9 cellular contexts compared by ENCODE assay signal in the genomic region with DNA sequence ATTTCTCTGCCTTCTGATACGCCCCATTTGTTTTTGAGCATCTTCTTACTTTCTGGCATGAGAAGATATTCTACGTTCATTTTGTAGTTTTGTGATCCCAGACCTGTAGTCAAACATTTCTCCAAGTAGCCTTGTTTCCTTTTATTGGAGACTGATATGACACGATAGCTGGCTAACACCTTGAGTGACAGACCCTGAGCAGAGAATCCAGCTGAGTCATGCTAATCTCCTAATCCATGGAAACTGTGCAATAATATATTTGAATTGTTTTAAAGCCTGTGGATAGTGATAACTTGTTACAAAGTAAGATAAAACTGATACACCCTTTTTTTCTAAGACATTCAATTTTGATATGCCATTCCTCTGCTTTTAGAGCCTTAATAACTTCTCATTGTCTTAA. TPM values are rescaled to one million over a fixed set of nuclear protein-coding genes. Genes with fewer than 3 reads are reported as not detected.
DNase-seq lines count a peak whose midpoint lies in the region; ATAC-seq, FAIRE-seq and TF ChIP-seq lines count a peak whose summit lies in the region.
"Had no signal": no experiment of that assay in that cellular context is flagged by ENCODE, and none has a peak within 500 bp of the region (broad histone marks: within the 10 kb centered on the region; RNA-seq: fewer than 3 reads in every experiment).

No MANE protein-coding gene starts in this region.

- H3K36me3 ChIP-seq in ACC112 (ENCODE audit: insufficient read depth, low read length) (peaks cover 23% of the 10 kb centered on the region), K562 (ENCODE audit: control insufficient read depth, insufficient read depth, low read length) (no peaks in the 10 kb centered on the region), mesendoderm (ENCODE audit: control insufficient read depth, insufficient read depth, low read length) (no peaks in the 10 kb centered on the region)
- H3K36me3 ChIP-seq: brain microvascular endothelial cell had no signal

- H2AFZ ChIP-seq in ACC112 (ENCODE audit: low read length, unreplicated experiment) (peak overlapping the region; percentile 49), K562 (ENCODE audit: low read depth, low read length) (no peak overlapping the region)

- H2AK5ac ChIP-seq in mesendoderm (ENCODE audit: low read length) = no peak overlapping the region

- no peaks in the 10 kb centered on the region for H3K27me3 Mint-ChIP-seq in naive thymus-derived CD8-positive, alpha-beta T cell

- no peaks in the 10 kb centered on the region for H3K9me3 Mint-ChIP-seq in naive thymus-derived CD8-positive, alpha-beta T cell

- H4K5ac ChIP-seq in mesendoderm (ENCODE audit: low read length) = no peak overlapping the region

- H3K79me2 ChIP-seq in ACC112 (ENCODE audit: control insufficient read depth, insufficient read depth, low read length, unreplicated experiment) = peaks cover 36% of the 10 kb centered on the region
- H3K79me2 ChIP-seq in K562 (ENCODE audit: control insufficient read depth, insufficient read depth, low read length) = no peaks in the 10 kb centered on the region
- H3K79me2 ChIP-seq in mesendoderm (ENCODE audit: control insufficient read depth, insufficient read depth, low read length) = no peaks in the 10 kb centered on the region

- ATAC-seq in K562 = no peak
- no peak for ATAC-seq in naive thymus-derived CD8-positive, alpha-beta T cell

- H3K27ac ChIP-seq in ACC112 (ENCODE audit: low read depth, low read length) (peak overlapping the region; percentile 97), K562 (ENCODE audit: extremely low read depth, low read depth, low read length) (no peak overlapping the region), mesendoderm (ENCODE audit: low read depth, low read length) (no peak overlapping the region)

- H3K4me2 ChIP-seq in K562 (ENCODE audit: insufficient read depth, low read length) = no peak overlapping the region
- H3K4me2 ChIP-seq in mesendoderm (ENCODE audit: low read length) = no peak overlapping the region

- no peak for TF ChIP-seq RAD21 in K562 (CRISPR knock-in tag; conservative IDR thresholded peaks at IDR 0.05 in 1 of 2, IDR thresholded peaks at IDR 0.05 in 1 of 2)

- peak overlapping the region in 9 of 10 donors; percentile 72 to 100 (median 90) for H3K27ac Mint-ChIP-seq in naive thymus-derived CD8-positive, alpha-beta T cell

- no peak overlapping the region for H3K23ac ChIP-seq in mesendoderm (ENCODE audit: low read length)

- no peaks in the 10 kb centered on the region for H3K9me1 ChIP-seq in K562 (ENCODE audit: control insufficient read depth, insufficient read depth, low read length)

- no peaks in the 10 kb centered on the region for H3K79me1 ChIP-seq in mesendoderm (ENCODE audit: low read length)

- peak overlapping the region; percentile 87 for H3K4me3 ChIP-seq in ACC112 (ENCODE audit: low read depth, low read length)
- H3K4me3 ChIP-seq in K562 = no peak overlapping the region
- H3K4me3 ChIP-seq in mesendoderm (ENCODE audit: low read length) = no peak overlapping the region

- no peaks in the 10 kb centered on the region for H4K20me1 ChIP-seq in K562 (replicated peaks; ENCODE audit: control insufficient read depth, insufficient read depth, low read length)

- WGBS in K562 (ENCODE audit: insufficient coverage, low coverage, missing lambda C conversion rate) = 2% methylated on average over 3 of the region's 3 CpGs
- no CpG with 5 or more reads among the region's 3 CpGs for WGBS in mesendoderm (ENCODE audit: extremely low coverage, insufficient coverage, low lambda C conversion rate)

- H3K9ac ChIP-seq in K562 (ENCODE audit: insufficient read depth in 1 of 2, low read depth in 2 of 2, low read length in 2 of 2) = no peak overlapping the region
- no peak overlapping the region for H3K9ac ChIP-seq in mesendoderm (ENCODE audit: low read length)

- FAIRE-seq in GM18507 (lab: Jason Lieb, UNC) (peak; percentile 31), K562 (lab: Jason Lieb, UNC) (no peak)

- no peak overlapping the region for H3K4ac ChIP-seq in mesendoderm (ENCODE audit: low read depth, low read length)

- H3K36me3 Mint-ChIP-seq in naive thymus-derived CD8-positive, alpha-beta T cell = peaks cover 0 to 10% (median 0%) of the 10 kb centered on the region in 3 donors

- no peak overlapping the region for H2BK5ac ChIP-seq in mesendoderm (ENCODE audit: low read length)

- no peak overlapping the region for H3K56ac ChIP-seq in mesendoderm (ENCODE audit: low read length)

- H4K8ac ChIP-seq in mesendoderm (ENCODE audit: low read depth, low read length) = no peak overlapping the region

- DNase-seq in GM18507 (ENCODE audit: extremely low spot score, insufficient read length, low read depth) (no peak), K562 (ENCODE audit: extremely low read depth in 1 of 4, low spot score in 3 of 4) (no peak), DMS79 treated with DMSO at 0.1 percent for 48 hours (lab: John Stamatoyannopoulos, UW) (no peak), hippocampal formation (lab: John Stamatoyannopoulos, UW) (no peak), mesendoderm (no peak), amniotic stem cell (lab: John Stamatoyannopoulos, UW) (no peak)
- DNase-seq in naive thymus-derived CD8-positive, alpha-beta T cell = no peak

- TF ChIP-seq EP300 in K562 (IDR thresholded peaks at IDR 0.05; ENCODE audit: low read length) = no peak

- intact Hi-C loops in K562 (cut with micrococcal nuclease) = loop anchor here (5.0 kb wide), 1 partner anchor 58 kb away; no protein-coding TSS in a partner anchor

- no peaks in the 10 kb centered on the region for H3K27me3 ChIP-seq in ACC112 (ENCODE audit: insufficient read depth, low read length)
- H3K27me3 ChIP-seq in K562 (ENCODE audit: control insufficient read depth in 2 of 2, insufficient read depth in 2 of 2, low read length in 2 of 2) = no peaks in the 10 kb centered on the region
- no peaks in the 10 kb centered on the region for H3K27me3 ChIP-seq in mesendoderm (ENCODE audit: insufficient read depth, low read length, poor library complexity)
- H3K27me3 ChIP-seq: brain microvascular endothelial cell had no signal

- no peak for TF ChIP-seq CTCF in K562 (IDR thresholded peaks at IDR 0.05 in 2 of 3, conservative IDR thresholded peaks at IDR 0.05 in 1 of 3; ENCODE audit: insufficient read depth in 2 of 3, low read depth in 1 of 3, low read length in 3 of 3)

- H3K9me3 ChIP-seq in K562 (replicated peaks; ENCODE audit: control insufficient read depth, insufficient read depth, low read depth, low read length) = no peaks in the 10 kb centered on the region

- BruUV-seq in K562 (replicated peaks; lab: Mats Ljungman, UMichigan) = no TSS peak

- H2BK15ac ChIP-seq in mesendoderm (replicated peaks; ENCODE audit: low read depth) = no peak overlapping the region

- POLR2A ChIA-PET in K562 (lab: Yijun Ruan, JAX) = no interaction called here
- POLR2A ChIA-PET in naive thymus-derived CD8-positive, alpha-beta T cell (lab: Charles Lee) = interaction anchor here (0.7 kb wide), 1 partner anchor 25 kb away, joined by 3 read pairs; no protein-coding TSS in a partner anchor

- CTCF ChIA-PET in K562 (lab: Yijun Ruan, JAX; ENCODE audit: low intra/inter-chr PET ratio) = no interaction called here

- peak overlapping the region in 8 of 10 donors; percentile 25 to 100 (median 76) for H3K4me3 Mint-ChIP-seq in naive thymus-derived CD8-positive, alpha-beta T cell

- in situ Hi-C loops in K562 (cut with MboI) = no loop called here

- peaks cover 42% of the 10 kb centered on the region for H3K4me1 ChIP-seq in ACC112 (ENCODE audit: control insufficient read depth, insufficient read depth, low read length, unreplicated experiment)
- no peaks in the 10 kb centered on the region for H3K4me1 ChIP-seq in K562 (replicated peaks in 1 of 2; ENCODE audit: control insufficient read depth in 2 of 2, insufficient read depth in 2 of 2, low read length in 2 of 2)
- no peaks in the 10 kb centered on the region for H3K4me1 ChIP-seq in mesendoderm (ENCODE audit: control insufficient read depth, low read depth, low read length)

- H3K4me1 Mint-ChIP-seq in naive thymus-derived CD8-positive, alpha-beta T cell = peaks cover 15 to 53% (median 50%) of the 10 kb centered on the region in 4 donors

- TF ChIP-seq POLR2A in K562 (conservative IDR thresholded peaks at IDR 0.05) = no peak

- H3K18ac ChIP-seq in mesendoderm (ENCODE audit: low read length) = no peak overlapping the region

- H2BK120ac ChIP-seq in mesendoderm (ENCODE audit: low read depth, low read length) = no peak overlapping the region

RNA-seq across cellular contexts. Expression of a gene that starts 1.2 kb away (rescaled TPM):
- total RNA-seq in K562 (2011; cell fraction: chromatin; rRNA removed; ENCODE audit: low replicate concordance) = not detected in 2 replicates
- total RNA-seq in K562 (2011; cell fraction: nucleolus; rRNA removed) = not detected in 2 replicates
- total RNA-seq in K562 (2011; cell fraction: nucleoplasm; rRNA removed) = not detected in 2 replicates
- total RNA-seq in K562 (2014; rRNA removed) (not detected in 2 replicates), K562 (2014; rRNA removed; fragmentation: Illumina TruSeq; extraction: Trizol) (not detected in 2 replicates), K562 (2015; rRNA removed; fragmentation: Illumina TruSeq; extraction: Trizol) (not detected in 2 replicates), K562 (2021) (0.18 and 0.22 TPM in 2 replicates)
- polyA plus RNA-seq in K562 (2011; rRNA removed) (not detected in 2 replicates), K562 (2014; fragmentation: Illumina TruSeq; extraction: Trizol) (0.07 TPM in 1 of 2 replicates, not detected in the other), K562 (2014; fragmentation: Nextera tagmentation; extraction: Ambion mirVana) (under 1 TPM in 1 of 2 experiments, not detected in 1; 0.04 TPM), K562 (2014; rRNA removed) (not detected in 2 replicates)
- polyA plus RNA-seq in K562 (2011; cell fraction: cytosol; rRNA removed) = not detected in 2 replicates
- polyA plus RNA-seq in K562 (2011; cell fraction: nucleus; rRNA removed) = not detected in 2 replicates
- 0.10 TPM in 1 of 2 replicates, not detected in the other for polyA plus RNA-seq in K562 (2012)
- not detected in 2 replicates for polyA minus RNA-seq in K562 (2011; rRNA and poly(A)+ RNA removed)
- polyA minus RNA-seq in K562 (2011; cell fraction: cytosol; rRNA and poly(A)+ RNA removed) = not detected in 2 replicates
- polyA minus RNA-seq in K562 (2011; cell fraction: nucleus; rRNA and poly(A)+ RNA removed) = not detected in 2 replicates
- total RNA-seq in naive thymus-derived CD8-positive, alpha-beta T cell = under 1 TPM; 0.34 to 0.69 TPM
- polyA plus RNA-seq in naive thymus-derived CD8-positive, alpha-beta T cell = 1 to 10 TPM; 2.2 to 7.0 (median 5.2) TPM
- polyA plus RNA-seq in mesendoderm (2013, experiment 1 of 2) = not detected
- polyA plus RNA-seq in mesendoderm (2013, experiment 2 of 2) = not detected

RNA-seq across cellular contexts. Expression of a gene that starts 30.6 kb away (rescaled TPM):
- not detected in 2 replicates for total RNA-seq in K562 (2011; cell fraction: chromatin; rRNA removed; ENCODE audit: low replicate concordance)
- total RNA-seq in K562 (2011; cell fraction: nucleolus; rRNA removed) = not detected in 2 replicates
- total RNA-seq in K562 (2011; cell fraction: nucleoplasm; rRNA removed) = not detected in 2 replicates
- total RNA-seq in K562 (2014; rRNA removed) = not detected in 2 replicates
- not detected in 2 replicates for total RNA-seq in K562 (2014; rRNA removed; fragmentation: Illumina TruSeq; extraction: Trizol)
- not detected in 2 replicates for total RNA-seq in K562 (2015; rRNA removed; fragmentation: Illumina TruSeq; extraction: Trizol)
- total RNA-seq in K562 (2021) = 0.11 TPM in 1 of 2 replicates, not detected in the other
- not detected in 2 replicates for polyA plus RNA-seq in K562 (2011; rRNA removed)
- polyA plus RNA-seq in K562 (2011; cell fraction: cytosol; rRNA removed) = not detected in 2 replicates
- polyA plus RNA-seq in K562 (2011; cell fraction: nucleus; rRNA removed) = not detected in 2 replicates
- not detected in 2 replicates for polyA plus RNA-seq in K562 (2012)
- polyA plus RNA-seq in K562 (2014; fragmentation: Illumina TruSeq; extraction: Trizol) = not detected in 2 replicates
- polyA plus RNA-seq in K562 (2014; fragmentation: Nextera tagmentation; extraction: Ambion mirVana) = not detected
- polyA plus RNA-seq in K562 (2014; rRNA removed) = not detected in 2 replicates
- not detected in 2 replicates for polyA minus RNA-seq in K562 (2011; rRNA and poly(A)+ RNA removed)
- not detected in 2 replicates for polyA minus RNA-seq in K562 (2011; cell fraction: cytosol; rRNA and poly(A)+ RNA removed)
- polyA minus RNA-seq in K562 (2011; cell fraction: nucleus; rRNA and poly(A)+ RNA removed) = not detected in 2 replicates
- 10 to 100 TPM; 26.3 to 27.9 TPM for total RNA-seq in naive thymus-derived CD8-positive, alpha-beta T cell
- polyA plus RNA-seq in naive thymus-derived CD8-positive, alpha-beta T cell = 10 to 100 TPM in 1 of 3 donors, 1 to 10 TPM in 2; 6.9 to 13.9 (median 8.9) TPM
- not detected for polyA plus RNA-seq in mesendoderm (2013, experiment 1 of 2)
- not detected for polyA plus RNA-seq in mesendoderm (2013, experiment 2 of 2)

Comparison
In these comparisons a context has a peak if more than half of its experiments do, and no peak if none do; other contexts are left out.
1. RNA of a gene that starts 30.6 kb away (total RNA-seq): 26.3 to 27.9 TPM in naive thymus-derived CD8-positive, alpha-beta T cell; 0.11 TPM in K562; every median in the first group is over 10 times any median in the second.